8 cellular contexts compared by ENCODE assay signal in genomic region chr10:124646483-124647352, GRCh38.
DNase-seq lines count a peak whose midpoint lies in the region; ATAC-seq, FAIRE-seq and TF ChIP-seq lines count a peak whose summit lies in the region.

No MANE protein-coding gene starts in this region.

- no peak for ATAC-seq in WTC11
- ATAC-seq in GM21825 (IDR thresholded peaks at IDR 0.05; ENCODE audit: unreplicated experiment) = no peak

- DNase-seq in H54 (ENCODE audit: insufficient read length, low spot score) = peak; percentile 52
- no peak for DNase-seq in WTC11 (ENCODE audit: low spot score)
- peak in 34 of 42 donors; percentile 32 to 87 (median 68) for DNase-seq in head of caudate nucleus
- no peak for DNase-seq in NCI-H1694 treated with DMSO at 0.1 percent for 48 hours (lab: John Stamatoyannopoulos, UW)
- no peak for DNase-seq in activated effector memory CD4-positive, alpha-beta T cell treated with Interleukin-2 at 50 U/mL for 16 hours
- no peak for DNase-seq in stimulated activated CD4-positive, alpha-beta T cell treated with anti-CD3 and anti-CD28 coated beads, Interleukin-4, amount 100 ng/mL, for 1 hour

- no peak overlapping the region for H3K4me3 Mint-ChIP-seq in WTC11

- peaks cover 38% of the 10 kb centered on the region for H3K4me1 Mint-ChIP-seq in WTC11

- no peaks in the 10 kb centered on the region for H3K9me3 ChIP-seq in skeletal muscle satellite cell (replicated peaks; ENCODE audit: low read length)

- peak overlapping the region; percentile 1 for H3K4me2 ChIP-seq in skeletal muscle satellite cell (ENCODE audit: low read length)

- POLR2A ChIA-PET in WTC11 (lab: Charles Lee) = interaction anchor here (1.1 kb wide), 1 partner anchor 192 kb away, joined by 3 read pairs; no protein-coding TSS in a partner anchor

- no peak for TF ChIP-seq POLR2A in H54 (IDR thresholded peaks at IDR 0.05; ENCODE audit: low read depth, low read length)

- H3K4me3 ChIP-seq in skeletal muscle satellite cell (ENCODE audit: low read length) = no peak overlapping the region

- no peaks in the 10 kb centered on the region for H3K36me3 ChIP-seq in skeletal muscle satellite cell (ENCODE audit: insufficient read depth, low read length)

- H3K9me3 Mint-ChIP-seq in WTC11 = no peaks in the 10 kb centered on the region

- no peaks in the 10 kb centered on the region for H3K27me3 ChIP-seq in skeletal muscle satellite cell (ENCODE audit: control insufficient read depth, insufficient read depth, low read length)

- no peaks in the 10 kb centered on the region for H3K27me3 Mint-ChIP-seq in WTC11 (ENCODE audit: low read depth)

- CTCF ChIA-PET in WTC11 (lab: Charles Lee) = interaction anchor here (0.9 to 5.9 kb wide), 5 partner anchors 25 to 113 kb away, joined by 3 to 57 read pairs (median 5); no protein-coding TSS in a partner anchor

- H3K36me3 Mint-ChIP-seq in WTC11 = no peaks in the 10 kb centered on the region

- no peak for FAIRE-seq in H54 (lab: Jason Lieb, UNC)

- peak overlapping the region; percentile 60; the same call in 1 of the 2 replicates for H3K27ac Mint-ChIP-seq in WTC11

- intact Hi-C loops in head of caudate nucleus (cut with DNase I) = loop anchor here (5.0 kb wide), 1 partner anchor 96 kb away; the partner anchor contains the start of gene FAM53B

- no peak overlapping the region for H3K9ac ChIP-seq in skeletal muscle satellite cell (ENCODE audit: low read depth, low read length)

- peaks cover 58% of the 10 kb centered on the region for H3K4me1 ChIP-seq in skeletal muscle satellite cell (ENCODE audit: control insufficient read depth, insufficient read depth, low read length)

- no peak for TF ChIP-seq CTCF in WTC11 (IDR thresholded peaks at IDR 0.05)

TF ChIP-seq in WTC11, 78 proteins besides CTCF, POLR2A, EP300 and RAD21:
- TF ChIP-seq MLX (CRISPR knock-in tag; IDR thresholded peaks at IDR 0.05) (no peak), IRF2 (CRISPR knock-in tag; IDR thresholded peaks at IDR 0.05; ENCODE audit: borderline replicate concordance, low read depth) (no peak), USF1 (CRISPR knock-in tag; IDR thresholded peaks at IDR 0.05) (no peak), ZNF121 (CRISPR knock-in tag; IDR thresholded peaks at IDR 0.05) (no peak), MXD4 (CRISPR knock-in tag; IDR thresholded peaks at IDR 0.05; ENCODE audit: borderline replicate concordance) (no peak), STAT6 (CRISPR knock-in tag; conservative IDR thresholded peaks at IDR 0.05; ENCODE audit: low read depth) (no peak), GTF2I (CRISPR knock-in tag; conservative IDR thresholded peaks at IDR 0.05) (no peak), SP1 (CRISPR knock-in tag; conservative IDR thresholded peaks at IDR 0.05) (no peak), FOXP4 (CRISPR knock-in tag; IDR thresholded peaks at IDR 0.05) (no peak), ZNF263 (CRISPR knock-in tag; IDR thresholded peaks at IDR 0.05; ENCODE audit: low read depth) (no peak), ZBTB43 (CRISPR knock-in tag; IDR thresholded peaks at IDR 0.05) (no peak), EMX1 (CRISPR knock-in tag; IDR thresholded peaks at IDR 0.05) (no peak), JUN (CRISPR knock-in tag; IDR thresholded peaks at IDR 0.05) (no peak), FOXP1 (CRISPR knock-in tag; IDR thresholded peaks at IDR 0.05; ENCODE audit: borderline replicate concordance) (no peak), FOXK1 (CRISPR knock-in tag; IDR thresholded peaks at IDR 0.05) (no peak), SMAD4 (CRISPR knock-in tag; IDR thresholded peaks at IDR 0.05) (no peak), ZNF219 (CRISPR knock-in tag; IDR thresholded peaks at IDR 0.05; ENCODE audit: borderline replicate concordance) (no peak), ATF2 (CRISPR knock-in tag; IDR thresholded peaks at IDR 0.05; ENCODE audit: borderline replicate concordance, low read depth) (no peak), KAT7 (CRISPR knock-in tag; IDR thresholded peaks at IDR 0.05; ENCODE audit: borderline replicate concordance) (no peak)

Comparison
In these comparisons a context has a peak if more than half of its experiments do, and no peak if none do; other contexts are left out.
1. DNase-seq: peak in H54 (single experiment) and head of caudate nucleus (34 of 42); none in WTC11 (single experiment), NCI-H1694 treated with DMSO at 0.1 percent for 48 hours (single experiment), activated effector memory CD4-positive, alpha-beta T cell treated with Interleukin-2 at 50 U/mL for 16 hours (single experiment) and stimulated activated CD4-positive, alpha-beta T cell treated with anti-CD3 and anti-CD28 coated beads, Interleukin-4, amount 100 ng/mL, for 1 hour (single experiment).